9 cellular contexts compared by ENCODE assay signal in the genomic region with DNA sequence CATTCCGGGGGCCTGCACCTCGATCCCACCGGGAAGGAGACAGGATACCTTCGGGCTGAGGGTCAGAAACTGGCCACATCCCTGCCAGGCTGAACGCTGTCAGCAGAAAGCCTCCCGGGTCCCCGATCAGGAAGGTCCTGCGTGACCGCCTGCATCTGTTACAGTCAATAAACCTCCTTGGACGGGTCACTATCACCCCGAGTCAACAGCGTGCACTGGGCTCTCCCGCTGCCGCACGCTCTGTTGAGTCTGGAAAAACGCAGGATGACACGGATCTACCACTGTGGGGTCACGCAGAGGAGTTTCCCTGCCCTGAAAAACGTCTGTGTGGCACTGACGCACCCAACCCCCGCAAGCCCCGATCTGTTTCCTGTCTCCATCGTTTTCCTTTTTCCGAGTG. TPM values are rescaled to one million over a fixed set of nuclear protein-coding genes. Genes with fewer than 3 reads are reported as not detected.
DNase-seq lines count a peak whose midpoint lies in the region; ATAC-seq and TF ChIP-seq lines count a peak whose summit lies in the region.
"Had no signal": no experiment of that assay in that cellular context is flagged by ENCODE, and none has a peak within 500 bp of the region (broad histone marks: within the 10 kb centered on the region; RNA-seq: fewer than 3 reads in every experiment).

No MANE protein-coding gene starts in this region.

- intact Hi-C loops in ascending aorta (cut with DNase I) = no loop called here

- DNase-seq in BJ (ENCODE audit: low read depth) (no peak), ascending aorta (ENCODE audit: low spot score in 2 of 2) (no peak), Peyer's patch (no peak), erythroblast (lab: John Stamatoyannopoulos, UW) (no peak), NCI-H2196 treated with DMSO at 0.1 percent for 48 hours (lab: John Stamatoyannopoulos, UW; ENCODE audit: unreplicated experiment) (no peak)
- no peak for DNase-seq in effector memory CD8-positive, alpha-beta T cell
- no peak for DNase-seq in natural killer cell treated with Interleukin-12 subunit alpha and Interleukin-12 subunit beta and Interleukin-15 and Interleukin-18, amount 100 ng/mL, for 72 hours (ENCODE audit: low spot score)
- DNase-seq: HCEC 1CT had no signal

- H3K27me3 Mint-ChIP-seq in IgD-negative memory B cell = peaks cover 36% of the 10 kb centered on the region
- H3K27me3 Mint-ChIP-seq in effector memory CD8-positive, alpha-beta T cell = peaks cover 43 to 55% of the 10 kb centered on the region in 2 donors
- H3K27me3 Mint-ChIP-seq in natural killer cell treated with Interleukin-12 subunit alpha and Interleukin-12 subunit beta and Interleukin-15 and Interleukin-18, amount 100 ng/mL, for 72 hours = peaks cover 20 to 23% of the 10 kb centered on the region in 2 donors

- peak overlapping the region in 3 of 4 donors; percentile 41 to 83 (median 66) for H3K4me3 Mint-ChIP-seq in IgD-negative memory B cell
- peak overlapping the region; percentile 66 to 78 for H3K4me3 Mint-ChIP-seq in effector memory CD8-positive, alpha-beta T cell
- peak overlapping the region; percentile 22 for H3K4me3 Mint-ChIP-seq in natural killer cell treated with Interleukin-12 subunit alpha and Interleukin-12 subunit beta and Interleukin-15 and Interleukin-18, amount 100 ng/mL, for 72 hours

- CTCF ChIA-PET in BJ (lab: Yijun Ruan, JAX) = no interaction called here

- no peaks in the 10 kb centered on the region for H3K27me3 ChIP-seq in BJ (ENCODE audit: control insufficient read depth, insufficient read depth, low read length)
- no peaks in the 10 kb centered on the region for H3K27me3 ChIP-seq in ascending aorta
- peaks cover 0 to 12% of the 10 kb centered on the region in 2 donors for H3K27me3 ChIP-seq in Peyer's patch

- ATAC-seq in effector memory CD8-positive, alpha-beta T cell (replicated peaks) = no peak
- no peak for ATAC-seq in natural killer cell treated with Interleukin-12 subunit alpha and Interleukin-12 subunit beta and Interleukin-15 and Interleukin-18, amount 100 ng/mL, for 72 hours

- H3K27ac ChIP-seq in ascending aorta (no peak overlapping the region), Peyer's patch (no peak overlapping the region)

- H3K4me1 ChIP-seq in ascending aorta (peaks cover 4 to 6% of the 10 kb centered on the region in 2 donors), Peyer's patch (peaks cover 0 to 17% (median 8%) of the 10 kb centered on the region in 4 donors)

- H3K36me3 Mint-ChIP-seq in IgD-negative memory B cell = no peaks in the 10 kb centered on the region
- H3K36me3 Mint-ChIP-seq in effector memory CD8-positive, alpha-beta T cell (ENCODE audit: insufficient read depth) = no peaks in the 10 kb centered on the region
- no peaks in the 10 kb centered on the region for H3K36me3 Mint-ChIP-seq in natural killer cell treated with Interleukin-12 subunit alpha and Interleukin-12 subunit beta and Interleukin-15 and Interleukin-18, amount 100 ng/mL, for 72 hours

- H3K9me3 ChIP-seq in ascending aorta (no peaks in the 10 kb centered on the region), Peyer's patch (no peaks in the 10 kb centered on the region)

- H3K4me1 Mint-ChIP-seq in IgD-negative memory B cell = peaks cover 5 to 16% (median 13%) of the 10 kb centered on the region in 3 donors
- H3K4me1 Mint-ChIP-seq in effector memory CD8-positive, alpha-beta T cell (ENCODE audit: low read depth in 2 of 2) = peaks cover 24 to 46% of the 10 kb centered on the region in 2 donors
- peaks cover 8 to 10% of the 10 kb centered on the region in 2 donors for H3K4me1 Mint-ChIP-seq in natural killer cell treated with Interleukin-12 subunit alpha and Interleukin-12 subunit beta and Interleukin-15 and Interleukin-18, amount 100 ng/mL, for 72 hours (ENCODE audit: low read depth in 2 of 2)

- peaks cover 0 to 2% (median 0%) of the 10 kb centered on the region in 3 donors for H3K9me3 Mint-ChIP-seq in IgD-negative memory B cell
- H3K9me3 Mint-ChIP-seq in effector memory CD8-positive, alpha-beta T cell = no peaks in the 10 kb centered on the region
- H3K9me3 Mint-ChIP-seq in natural killer cell treated with Interleukin-12 subunit alpha and Interleukin-12 subunit beta and Interleukin-15 and Interleukin-18, amount 100 ng/mL, for 72 hours = no peaks in the 10 kb centered on the region

- POLR2A ChIA-PET in BJ (lab: Charles Lee) = no interaction called here

- no peak for TF ChIP-seq POLR2A in Peyer's patch (IDR thresholded peaks at IDR 0.05)
- TF ChIP-seq POLR2A in erythroblast (IDR thresholded peaks at IDR 0.05; ENCODE audit: low read length) = no peak

- H3K4me3 ChIP-seq in BJ (ENCODE audit: low read depth, low read length) = peak overlapping the region; percentile 51
- H3K4me3 ChIP-seq in ascending aorta = peak overlapping the region in 1 of 2 donors; percentile 58
- no peak overlapping the region for H3K4me3 ChIP-seq in Peyer's patch

- H3K36me3 ChIP-seq in BJ (ENCODE audit: control insufficient read depth, insufficient read depth, low read length) = no peaks in the 10 kb centered on the region
- no peaks in the 10 kb centered on the region for H3K36me3 ChIP-seq in ascending aorta
- H3K36me3 ChIP-seq in Peyer's patch = no peaks in the 10 kb centered on the region

- H3K27ac Mint-ChIP-seq in IgD-negative memory B cell = no peak overlapping the region
- no peak overlapping the region for H3K27ac Mint-ChIP-seq in effector memory CD8-positive, alpha-beta T cell
- H3K27ac Mint-ChIP-seq in natural killer cell treated with Interleukin-12 subunit alpha and Interleukin-12 subunit beta and Interleukin-15 and Interleukin-18, amount 100 ng/mL, for 72 hours = no peak overlapping the region

- TF ChIP-seq CTCF in BJ (IDR thresholded peaks at IDR 0.05; ENCODE audit: insufficient read depth, low read depth, low read length) = no peak
- no peak for TF ChIP-seq CTCF in ascending aorta (IDR thresholded peaks at IDR 0.05)
- TF ChIP-seq CTCF in Peyer's patch (IDR thresholded peaks at IDR 0.05) = no peak

RNA-seq across cellular contexts. Expression of a gene that starts 12.1 kb away (rescaled TPM):
- polyA plus RNA-seq in BJ (2011; rRNA removed) (8.6 and 14.9 TPM in 2 replicates), IgD-negative memory B cell (9.2 TPM)
- polyA minus RNA-seq in BJ (2011; rRNA and poly(A)+ RNA removed) = 13.0 and 17.8 TPM in 2 replicates
- 10 to 100 TPM; 12.0 to 38.8 TPM for total RNA-seq in natural killer cell treated with Interleukin-12 subunit alpha and Interleukin-12 subunit beta and Interleukin-15 and Interleukin-18, amount 100 ng/mL, for 72 hours
- total RNA-seq in ascending aorta (43.4 TPM), Peyer's patch (10 to 100 TPM in 2 of 4 donors, 1 to 10 TPM in 2; 4.0 to 65.2 (median 13.1) TPM)

RNA-seq across cellular contexts. Expression of a gene that starts 56.0 kb away (rescaled TPM):
- polyA plus RNA-seq in BJ (2011; rRNA removed) (17.8 and 29.2 TPM in 2 replicates), IgD-negative memory B cell (40.8 TPM)
- 6.5 and 7.5 TPM in 2 replicates for polyA minus RNA-seq in BJ (2011; rRNA and poly(A)+ RNA removed)
- 10 to 100 TPM; 45.8 to 69.6 TPM for total RNA-seq in natural killer cell treated with Interleukin-12 subunit alpha and Interleukin-12 subunit beta and Interleukin-15 and Interleukin-18, amount 100 ng/mL, for 72 hours
- total RNA-seq in ascending aorta (56.2 TPM), Peyer's patch (10 to 100 TPM; 17.9 to 38.5 (median 30.8) TPM)

Comparison
In these comparisons a context has a peak if more than half of its experiments do, and no peak if none do; other contexts are left out.
1. H3K4me3 Mint-ChIP-seq: peak in every context shown above with its lines; median percentile 72 in effector memory CD8-positive, alpha-beta T cell; 66 in IgD-negative memory B cell; 22 in natural killer cell treated with Interleukin-12 subunit alpha and Interleukin-12 subunit beta and Interleukin-15 and Interleukin-18, amount 100 ng/mL, for 72 hours.